ENCODE assay signal across 17 cellular contexts in the genomic region with DNA sequence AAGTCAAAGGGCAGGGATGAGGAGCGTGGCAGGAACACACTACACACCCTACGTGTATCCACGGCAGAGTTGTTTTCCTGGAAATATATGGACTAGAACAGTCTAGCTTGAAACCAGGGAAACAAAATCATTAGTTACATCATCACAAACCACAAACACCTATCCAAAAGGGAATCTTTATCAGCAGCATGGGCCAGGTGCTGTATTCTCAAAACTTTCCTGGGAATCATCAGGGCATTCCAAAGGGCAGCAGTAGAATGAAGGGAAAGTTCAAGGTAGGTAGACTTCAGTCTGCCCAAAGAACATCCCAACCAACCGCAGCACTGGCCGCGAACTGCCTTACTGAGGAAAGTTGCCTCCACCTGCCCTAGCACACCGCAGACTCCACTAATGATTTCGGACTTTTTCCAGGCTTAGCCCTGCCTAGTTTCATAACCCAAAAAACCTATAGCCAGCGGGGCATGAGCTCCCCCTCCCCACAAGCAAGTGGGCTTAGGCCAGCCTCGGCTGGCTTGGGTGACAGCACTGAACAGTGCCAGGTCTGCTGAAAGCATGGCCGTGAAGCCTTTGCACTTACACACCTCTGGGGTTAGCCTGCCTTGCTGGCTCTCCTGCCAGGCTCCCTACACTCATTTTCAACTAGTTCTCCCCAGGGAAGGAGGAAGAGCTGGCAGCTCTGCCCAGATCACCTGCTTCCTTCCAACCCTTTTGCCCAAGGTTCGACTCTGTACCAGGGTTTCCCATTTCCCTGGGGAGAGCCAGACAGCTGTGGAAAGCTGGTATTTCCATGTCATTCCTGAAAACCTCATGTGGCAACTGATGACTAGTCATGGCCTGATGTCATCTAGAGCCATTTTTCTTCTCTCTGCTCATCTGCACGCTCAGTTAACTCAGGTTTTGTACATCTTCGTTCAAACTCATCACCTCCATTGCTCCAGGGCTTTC.
A peak's percentile ranks its signal among the peaks of the same experiment; 100 is the strongest.
DNase-seq lines count a peak whose midpoint lies in the region; ATAC-seq, FAIRE-seq and TF ChIP-seq lines count a peak whose summit lies in the region.
"Had no signal": no experiment of that assay in that cellular context is flagged by ENCODE, and none has a peak within 500 bp of the region (broad histone marks: within the 10 kb centered on the region; RNA-seq: fewer than 3 reads in every experiment).

No MANE protein-coding gene starts in this region.

- no TSS peak for BruUV-seq in HepG2 (replicated peaks; lab: Mats Ljungman, UMichigan)

- H3K27ac Mint-ChIP-seq in mesothelial cell of epicardium, result no peak overlapping the region
- H3K27ac Mint-ChIP-seq: H9 had no signal

- TF ChIP-seq POLR2A in HepG2 (IDR thresholded peaks at IDR 0.05; ENCODE audit: insufficient read depth in 1 of 2, low read depth in 2 of 2, low read length in 2 of 2) (no peak), right lobe of liver (IDR thresholded peaks at IDR 0.05) (no peak)

- no peak for TF ChIP-seq EP300 in HepG2 (IDR thresholded peaks at IDR 0.05; ENCODE audit: low read depth in 2 of 2, low read length in 2 of 2)
- TF ChIP-seq EP300 in HepG2 (CRISPR knock-in tag; IDR thresholded peaks at IDR 0.05; ENCODE audit: borderline replicate concordance), result no peak

- CTCF ChIA-PET in HepG2 (lab: Yijun Ruan, JAX; ENCODE audit: low intra/inter-chr PET ratio, low total read pairs), result no interaction called here

- H3K9me3 ChIP-seq in HepG2 (ENCODE audit: low read length) (no peaks in the 10 kb centered on the region), right lobe of liver (no peaks in the 10 kb centered on the region), SJSA1 (replicated peaks) (0 out of 2 replicates have a peak, but pooled peaks cover 2% of the 10 kb centered on the region), fibroblast of lung (ENCODE audit: control insufficient read depth, insufficient read depth, low read depth, low read length) (no peaks in the 10 kb centered on the region)
- H3K9me3 ChIP-seq: left lung, tibial nerve had no signal

- ATAC-seq in HepG2 (peak; percentile 40; the same call in 2 of the 3 replicates), right lobe of liver (no peak), HG02885 (IDR thresholded peaks at IDR 0.05; ENCODE audit: poor library complexity, unreplicated experiment) (no peak), HG02642 (IDR thresholded peaks at IDR 0.05; ENCODE audit: poor library complexity, unreplicated experiment) (no peak)
- ATAC-seq: activated naive CD4-positive, alpha-beta T cell treated with anti-CD3 and anti-CD28 coated beads, Interleukin-2, amount 50 U/mL, for 72 hours; left lung had no signal

- H3K9me3 Mint-ChIP-seq in mesothelial cell of epicardium, result peaks cover 4% of the 10 kb centered on the region

- no peaks in the 10 kb centered on the region for H3K27me3 Mint-ChIP-seq in mesothelial cell of epicardium (ENCODE audit: low read depth)

- H3K4me2 ChIP-seq in HepG2 (ENCODE audit: low read depth, low read length), result no peak overlapping the region
- H3K4me2 ChIP-seq in fibroblast of lung (ENCODE audit: extremely low read depth, insufficient read depth, low read length), result no peak overlapping the region

- 24% methylated on average over 13 of the region's 14 CpGs for WGBS in HepG2 (ENCODE audit: low lambda C conversion rate)
- 77% methylated on average over 13 of the region's 14 CpGs for WGBS in right lobe of liver (ENCODE audit: insufficient coverage, low coverage, low lambda C conversion rate, missing lambda C conversion rate)

- H3K4me3 ChIP-seq in HepG2 (replicated peaks in 1 of 3; ENCODE audit: insufficient read depth in 1 of 3, low read depth in 2 of 3, low read length in 3 of 3), result no peak overlapping the region
- no peak overlapping the region for H3K4me3 ChIP-seq in right lobe of liver
- no peak overlapping the region for H3K4me3 ChIP-seq in SJSA1
- H3K4me3 ChIP-seq in fibroblast of lung (replicated peaks in 1 of 4; ENCODE audit: control extremely low read depth in 1 of 4, insufficient read depth in 1 of 4, low read depth in 3 of 4, low read length in 4 of 4), result no peak overlapping the region
- H3K4me3 ChIP-seq: left lung, tibial nerve had no signal

- POLR2A ChIA-PET in HepG2 (lab: Yijun Ruan, JAX), result no interaction called here

- DNase-seq in HepG2 (ENCODE audit: low spot score) (no peak), right lobe of liver (no peak), SJSA1 (ENCODE audit: low read depth in 1 of 2, low spot score in 2 of 2) (peak; percentile 64 to 70), fibroblast of lung (ENCODE audit: low read depth in 2 of 2) (peak; percentile 1 to 59), posterior cingulate gyrus (no peak), mesothelial cell of epicardium (ENCODE audit: low spot score in 2 of 2, unreplicated experiment in 2 of 2) (no peak)
- DNase-seq: DMS53; glutamatergic neuron; H9; left lung; NCI-H1436; Right ventricle myocardium superior; stimulated activated CD4-positive, alpha-beta T cell treated with anti-CD3 and anti-CD28 coated beads, Interleukin-12 subunit alpha, Interleukin-12 subunit beta, amount 100 ng/mL, for 4 hours had no signal

- H3K4me1 Mint-ChIP-seq in mesothelial cell of epicardium, result no peaks in the 10 kb centered on the region

- TF ChIP-seq RAD21 in HepG2 (CRISPR knock-in tag; IDR thresholded peaks at IDR 0.05), result no peak

- TF ChIP-seq CTCF in HepG2 (CRISPR knock-in tag; IDR thresholded peaks at IDR 0.05) (no peak), right lobe of liver (IDR thresholded peaks at IDR 0.05) (no peak), fibroblast of lung (conservative IDR thresholded peaks at IDR 0.05 in 1 of 2, IDR thresholded peaks at IDR 0.05 in 1 of 2; ENCODE audit: low read depth in 1 of 2, low read length in 2 of 2) (no peak), mesothelial cell of epicardium (IDR thresholded peaks at IDR 0.05; ENCODE audit: unreplicated experiment) (no peak)

- H3K27me3 ChIP-seq in HepG2 (ENCODE audit: control insufficient read depth in 1 of 2, insufficient read depth in 2 of 2, low read length in 2 of 2), result peaks cover 0 to 14% of the 10 kb centered on the region in 2 experiments; a peak in 3 of 5 replicates
- no peaks in the 10 kb centered on the region for H3K27me3 ChIP-seq in right lobe of liver
- H3K27me3 ChIP-seq in SJSA1 (replicated peaks), result no peaks in the 10 kb centered on the region
- no peaks in the 10 kb centered on the region for H3K27me3 ChIP-seq in fibroblast of lung (ENCODE audit: control insufficient read depth, insufficient read depth, low read length)

- no peaks in the 10 kb centered on the region for H4K20me1 ChIP-seq in HepG2 (ENCODE audit: insufficient read depth, low read length)
- H4K20me1 ChIP-seq in fibroblast of lung (ENCODE audit: control insufficient read depth, extremely low read depth, insufficient read depth, low read length), result no peaks in the 10 kb centered on the region

- no peak overlapping the region for H3K27ac ChIP-seq in HepG2 (ENCODE audit: extremely low read length, insufficient read depth, low read length)
- H3K27ac ChIP-seq in right lobe of liver, result no peak overlapping the region
- H3K27ac ChIP-seq in SJSA1, result peak overlapping the region; percentile 55; the same call in 1 of the 2 replicates
- no peak overlapping the region for H3K27ac ChIP-seq in fibroblast of lung (ENCODE audit: insufficient read depth, low read length)
- H3K27ac ChIP-seq: left lung, tibial nerve had no signal

- no peak overlapping the region for H3K4me3 Mint-ChIP-seq in mesothelial cell of epicardium
- H3K4me3 Mint-ChIP-seq: H9 had no signal

- H3K36me3 ChIP-seq in HepG2 (replicated peaks in 1 of 2; ENCODE audit: control insufficient read depth in 1 of 2, insufficient read depth in 2 of 2, low read length in 2 of 2) (no peaks in the 10 kb centered on the region), right lobe of liver (no peaks in the 10 kb centered on the region), SJSA1 (no peaks in the 10 kb centered on the region), fibroblast of lung (ENCODE audit: control insufficient read depth, insufficient read depth, low read length) (no peaks in the 10 kb centered on the region)
- H3K36me3 ChIP-seq: left lung, tibial nerve had no signal

- no peak for FAIRE-seq in HepG2 (lab: Jason Lieb, UNC)

- H3K4me1 ChIP-seq in HepG2 (ENCODE audit: insufficient read depth, low read length) (no peaks in the 10 kb centered on the region), right lobe of liver (no peaks in the 10 kb centered on the region), SJSA1 (replicated peaks) (peaks cover 31% of the 10 kb centered on the region), fibroblast of lung (ENCODE audit: control insufficient read depth, extremely low read depth, insufficient read depth, low read length) (no peaks in the 10 kb centered on the region)

- H2AFZ ChIP-seq in HepG2 (ENCODE audit: low read length) (no peak overlapping the region), fibroblast of lung (ENCODE audit: low read length) (no peak overlapping the region)

- intact Hi-C loops in HepG2 (cut with micrococcal nuclease; ENCODE audit: unreplicated experiment) (no loop called here), right lobe of liver (cut with DNase I) (no loop called here), posterior cingulate gyrus (cut with DNase I) (no loop called here)

- no peak overlapping the region for H3K9ac ChIP-seq in HepG2 (ENCODE audit: insufficient read depth, low read depth, low read length)
- H3K9ac ChIP-seq in fibroblast of lung (ENCODE audit: insufficient read depth, low read length), result no peak overlapping the region

- no peaks in the 10 kb centered on the region for H3K79me2 ChIP-seq in HepG2 (ENCODE audit: insufficient read depth, low read length)
- H3K79me2 ChIP-seq in fibroblast of lung (ENCODE audit: control insufficient read depth, insufficient read depth, low read length), result no peaks in the 10 kb centered on the region

- no peaks in the 10 kb centered on the region for H3K36me3 Mint-ChIP-seq in mesothelial cell of epicardium

- in situ Hi-C loops in HepG2 (cut with HindIII; ENCODE audit: extremely low pct_ligation_motif_present, low pct_unique_long_range_greater_than_20kb), result no loop called here

TF ChIP-seq in HepG2, 621 proteins besides CTCF, POLR2A, EP300 and RAD21:
- TF ChIP-seq RFX5 (IDR thresholded peaks at IDR 0.05; ENCODE audit: low read depth, low read length) (peak; percentile 65), KLF6 (CRISPR knock-in tag; IDR thresholded peaks at IDR 0.05) (no peak)

Comparison
In these comparisons a context has a peak if more than half of its experiments do, and no peak if none do; other contexts are left out.
1. DNase-seq: peak in SJSA1 (2 of 2) and fibroblast of lung (2 of 2); none in HepG2 (single experiment), right lobe of liver (0 of 3), posterior cingulate gyrus (0 of 10) and mesothelial cell of epicardium (0 of 2).